In genomic region chr4:66906314-66906713, GRCh38 we compare ENCODE assay signal across 16 cellular contexts.
DNase-seq lines count a peak whose midpoint lies in the region; ATAC-seq and TF ChIP-seq lines count a peak whose summit lies in the region.
"Had no signal": no experiment of that assay in that cellular context is flagged by ENCODE, and none has a peak within 500 bp of the region (broad histone marks: within the 10 kb centered on the region; RNA-seq: fewer than 3 reads in every experiment).

No MANE protein-coding gene starts in this region.

- no peak overlapping the region for H3K4me3 Mint-ChIP-seq in CD14-positive monocyte
- H3K4me3 Mint-ChIP-seq: activated CD8-positive, alpha-beta memory T cell treated with anti-CD3 and anti-CD28 coated beads, Interleukin-2, amount 10 ng/mL, durations not matched to agents 7 days and 5 days had no signal

- H3K27ac Mint-ChIP-seq in CD14-positive monocyte = no peak overlapping the region
- H3K27ac Mint-ChIP-seq: activated CD8-positive, alpha-beta memory T cell treated with anti-CD3 and anti-CD28 coated beads, Interleukin-2, amount 10 ng/mL, durations not matched to agents 7 days and 5 days had no signal

- no peaks in the 10 kb centered on the region for H3K36me3 Mint-ChIP-seq in CD14-positive monocyte
- H3K36me3 Mint-ChIP-seq: activated CD8-positive, alpha-beta memory T cell treated with anti-CD3 and anti-CD28 coated beads, Interleukin-2, amount 10 ng/mL, durations not matched to agents 7 days and 5 days had no signal

- H3K4me3 ChIP-seq in WERI-Rb-1 (ENCODE audit: low read depth, low read length) = no peak overlapping the region
- H3K4me3 ChIP-seq: lung, vagina had no signal

- intact Hi-C loops in CD14-positive monocyte (cut with micrococcal nuclease) = no loop called here

- no peak overlapping the region for H3K27ac ChIP-seq in WERI-Rb-1
- H3K27ac ChIP-seq: vagina had no signal

- ATAC-seq in GM21528 (IDR thresholded peaks at IDR 0.05; ENCODE audit: low FRiP score, unreplicated experiment) = no peak
- ATAC-seq: activated CD8-positive, alpha-beta memory T cell treated with anti-CD3 and anti-CD28 coated beads, Interleukin-2, amount 10 ng/mL, durations not matched to agents 7 days and 5 days had no signal

- H3K9me3 Mint-ChIP-seq in CD14-positive monocyte = peaks cover 0 to 2% (median 0%) of the 10 kb centered on the region in 7 donors

- TF ChIP-seq CTCF in WERI-Rb-1 (IDR thresholded peaks at IDR 0.05; ENCODE audit: low read depth, low read length) (no peak), CD14-positive monocyte (IDR thresholded peaks at IDR 0.05) (no peak)

- H3K36me3 ChIP-seq in WERI-Rb-1 = no peaks in the 10 kb centered on the region
- H3K36me3 ChIP-seq: vagina had no signal

- H3K9me3 ChIP-seq in WERI-Rb-1 (ENCODE audit: severe bottlenecking) = no peaks in the 10 kb centered on the region
- H3K9me3 ChIP-seq: vagina had no signal

- no peaks in the 10 kb centered on the region for H3K4me1 Mint-ChIP-seq in CD14-positive monocyte
- H3K4me1 Mint-ChIP-seq: activated CD8-positive, alpha-beta memory T cell treated with anti-CD3 and anti-CD28 coated beads, Interleukin-2, amount 10 ng/mL, durations not matched to agents 7 days and 5 days had no signal

- H3K27me3 ChIP-seq in WERI-Rb-1 (ENCODE audit: insufficient read depth, low read depth, severe bottlenecking) = no peaks in the 10 kb centered on the region
- H3K27me3 ChIP-seq: vagina had no signal

- DNase-seq in DMS 273 treated with DMSO at 0.1 percent for 48 hours (lab: John Stamatoyannopoulos, UW) (peak; percentile 18), NCI-H1436 (lab: John Stamatoyannopoulos, UW) (peak; percentile 79), NCI-H345 treated with DMSO at 0.1 percent for 48 hours (lab: John Stamatoyannopoulos, UW; ENCODE audit: unreplicated experiment) (peak; percentile 94), WERI-Rb-1 (peak; percentile 32), CD14-positive monocyte (ENCODE audit: low spot score) (no peak), mesenteric fat pad (ENCODE audit: low spot score) (no peak)
- DNase-seq in activated effector memory CD4-positive, alpha-beta T cell treated with Interleukin-2 at 50 U/mL for 16 hours = no peak
- DNase-seq: activated CD8-positive, alpha-beta memory T cell treated with anti-CD3 and anti-CD28 coated beads, Interleukin-2, amount 10 ng/mL, durations not matched to agents 7 days and 5 days; activated gamma-delta T cell treated with Interleukin-2 at 50 U/mL for 16 hours; anterior cingulate cortex; foreskin fibroblast; Karpas-422; NCI-H446 treated with DMSO at 0.1 percent for 48 hours had no signal

- no peaks in the 10 kb centered on the region for H3K27me3 Mint-ChIP-seq in CD14-positive monocyte (ENCODE audit: low read depth in 3 of 3)
- H3K27me3 Mint-ChIP-seq: activated CD8-positive, alpha-beta memory T cell treated with anti-CD3 and anti-CD28 coated beads, Interleukin-2, amount 10 ng/mL, durations not matched to agents 7 days and 5 days had no signal

Comparison
In these comparisons a context has a peak if more than half of its experiments do, and no peak if none do; other contexts are left out.
1. DNase-seq: peak in DMS 273 treated with DMSO at 0.1 percent for 48 hours (single experiment), NCI-H1436 (single experiment), NCI-H345 treated with DMSO at 0.1 percent for 48 hours (single experiment) and WERI-Rb-1 (single experiment); none in CD14-positive monocyte (single experiment), activated effector memory CD4-positive, alpha-beta T cell treated with Interleukin-2 at 50 U/mL for 16 hours (single experiment) and mesenteric fat pad (single experiment).